In genomic region chr13:82214341-82214740, GRCh38 we compare ENCODE assay signal across 8 cellular contexts.
"Had no signal": no experiment of that assay in that cellular context is flagged by ENCODE, and none has a peak within 500 bp of the region (broad histone marks: within the 10 kb centered on the region; RNA-seq: fewer than 3 reads in every experiment).

No MANE protein-coding gene starts in this region.

- H3K36me3 ChIP-seq: HAP-1 had no signal

- DNase-seq: GM23248, GOT3, H7, H9, HCEC 1CT, HFFc6 had no signal

- H3K4me3 ChIP-seq: GM23248, GM23338, HAP-1 had no signal

- H3K4me1 ChIP-seq: HAP-1 had no signal

- H3K27ac ChIP-seq: GM23248 had no signal
